Comparison of ENCODE assay signal across 7 cellular contexts in the genomic region with DNA sequence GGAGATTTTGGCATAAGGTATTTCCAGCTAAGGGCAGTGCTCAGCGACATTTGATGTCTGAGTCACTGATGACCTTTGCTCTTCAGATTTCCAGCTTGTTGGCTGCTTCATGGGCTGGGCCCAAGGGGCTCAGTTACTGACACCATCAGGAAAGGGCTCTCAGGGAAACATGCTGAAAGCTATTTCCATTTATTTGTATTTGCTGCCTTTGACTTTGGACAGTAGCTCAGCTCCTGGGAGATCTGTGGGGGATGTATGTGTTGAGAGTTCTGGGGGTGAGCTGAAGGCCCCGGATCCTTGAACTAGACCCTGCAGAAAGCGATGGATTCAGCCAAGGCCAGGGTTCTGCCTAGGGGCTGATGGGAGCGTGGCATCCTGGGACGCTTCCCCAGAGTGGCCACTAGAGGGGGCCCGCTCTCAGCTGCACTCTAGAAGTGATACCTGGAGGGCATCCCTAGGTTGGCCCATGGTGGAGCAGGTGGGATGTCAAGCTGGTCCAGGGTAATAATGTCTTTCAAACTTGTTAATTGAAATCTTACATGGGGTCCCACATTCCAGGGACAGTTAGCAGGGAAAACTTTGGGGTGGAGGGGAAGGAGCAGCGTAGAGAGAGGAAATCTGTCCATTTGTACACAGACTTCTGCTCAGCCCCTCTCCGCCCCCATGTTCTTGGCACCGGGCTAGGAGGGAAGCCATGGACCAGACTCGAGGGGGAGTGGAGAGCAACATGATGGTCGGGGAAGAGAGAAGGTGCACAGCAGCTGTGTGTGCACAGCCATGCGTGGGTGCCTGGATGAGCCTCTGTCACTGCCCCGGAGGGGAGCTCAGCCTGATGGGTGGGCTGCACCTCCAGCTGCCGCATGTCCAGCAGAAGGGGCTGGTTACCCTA. TPM values are rescaled to one million over a fixed set of nuclear protein-coding genes. Genes with fewer than 3 reads are reported as not detected.
DNase-seq lines count a peak whose midpoint lies in the region; TF ChIP-seq lines count a peak whose summit lies in the region.

No MANE protein-coding gene starts in this region.

- intact Hi-C loops in esophagus squamous epithelium (cut with DNase I), result no loop called here

- TF ChIP-seq POLR2A in esophagus squamous epithelium (IDR thresholded peaks at IDR 0.05), result no peak

- H3K27ac Mint-ChIP-seq in nephron progenitor cell (peak overlapping the region; percentile 36), type B pancreatic cell (peak overlapping the region; percentile 86)

- H3K36me3 Mint-ChIP-seq in nephron progenitor cell (ENCODE audit: low read depth) (peaks cover 10% of the 10 kb centered on the region), type B pancreatic cell (peaks cover 24% of the 10 kb centered on the region)

- H3K4me1 ChIP-seq in esophagus squamous epithelium, result peaks cover 0 to 12% (median 0%) of the 10 kb centered on the region in 3 donors

- H3K4me3 ChIP-seq in esophagus squamous epithelium, result no peak overlapping the region

- H3K27ac ChIP-seq in esophagus squamous epithelium, result no peak overlapping the region

- H3K4me3 Mint-ChIP-seq in nephron progenitor cell, result no peak overlapping the region
- no peak overlapping the region for H3K4me3 Mint-ChIP-seq in type B pancreatic cell

- H3K36me3 ChIP-seq in esophagus squamous epithelium, result peaks cover 0 to 62% (median 0%) of the 10 kb centered on the region in 3 donors

- H3K27me3 Mint-ChIP-seq in nephron progenitor cell (ENCODE audit: low read depth, poor library complexity) (peaks cover 9% of the 10 kb centered on the region), type B pancreatic cell (no peaks in the 10 kb centered on the region)

- peak; percentile 96 for TF ChIP-seq CTCF in GM12872 (IDR thresholded peaks at IDR 0.05; ENCODE audit: insufficient read depth, low read depth, low read length)
- peak; percentile 30 to 94 (median 82) for TF ChIP-seq CTCF in esophagus squamous epithelium (IDR thresholded peaks at IDR 0.05)
- peak; percentile 94 for TF ChIP-seq CTCF in nephron progenitor cell (IDR thresholded peaks at IDR 0.05)
- peak; percentile 93 for TF ChIP-seq CTCF in type B pancreatic cell (conservative IDR thresholded peaks at IDR 0.05)

- H3K4me1 Mint-ChIP-seq in nephron progenitor cell (peaks cover 7% of the 10 kb centered on the region), type B pancreatic cell (ENCODE audit: unreplicated experiment) (peaks cover 31% of the 10 kb centered on the region)

- no peaks in the 10 kb centered on the region for H3K9me3 ChIP-seq in esophagus squamous epithelium

- 43 to 61% methylated on average over 4 to 8 of the region's 14 CpGs for WGBS in esophagus squamous epithelium, 2 donors

- peak; percentile 41 for DNase-seq in HCEC 1CT
- peak; percentile 6 for DNase-seq in NCI-H1436 treated with DMSO at 0.1 percent for 48 hours (lab: John Stamatoyannopoulos, UW)
- DNase-seq in activated CD8-positive, alpha-beta memory T cell treated with anti-CD3 and anti-CD28 coated beads for 48 hours (ENCODE audit: low read depth in 2 of 3, low spot score in 2 of 3), result peak in 2 of 3 experiments; percentile 26 to 37
- no peak for DNase-seq in esophagus squamous epithelium (lab: John Stamatoyannopoulos, UW)
- peak; percentile 77 for DNase-seq in nephron progenitor cell
- no peak for DNase-seq in type B pancreatic cell (ENCODE audit: extremely low spot score, unreplicated experiment)

- peaks cover 10% of the 10 kb centered on the region for H3K9me3 Mint-ChIP-seq in nephron progenitor cell
- H3K9me3 Mint-ChIP-seq in type B pancreatic cell, result peaks cover 5% of the 10 kb centered on the region

- H3K27me3 ChIP-seq in esophagus squamous epithelium, result no peaks in the 10 kb centered on the region

RNA-seq across cellular contexts. Expression of a gene that starts 3.0 kb away (rescaled TPM):
- total RNA-seq in esophagus squamous epithelium, result not detected
- 0.29 and 0.46 TPM in 2 replicates for total RNA-seq in type B pancreatic cell (ENCODE audit: low replicate concordance)

Comparison
In these comparisons a context has a peak if more than half of its experiments do, and no peak if none do; other contexts are left out.
1. DNase-seq: peak in HCEC 1CT (single experiment), NCI-H1436 treated with DMSO at 0.1 percent for 48 hours (single experiment), activated CD8-positive, alpha-beta memory T cell treated with anti-CD3 and anti-CD28 coated beads for 48 hours (2 of 3) and nephron progenitor cell (single experiment); none in esophagus squamous epithelium (single experiment) and type B pancreatic cell (single experiment).
2. Peak in every context shown above with its lines, with median percentiles within 50 percentile points of each other: CTCF ChIP-seq.